Comparison of ENCODE assay signal across 7 cellular contexts in the genomic region with DNA sequence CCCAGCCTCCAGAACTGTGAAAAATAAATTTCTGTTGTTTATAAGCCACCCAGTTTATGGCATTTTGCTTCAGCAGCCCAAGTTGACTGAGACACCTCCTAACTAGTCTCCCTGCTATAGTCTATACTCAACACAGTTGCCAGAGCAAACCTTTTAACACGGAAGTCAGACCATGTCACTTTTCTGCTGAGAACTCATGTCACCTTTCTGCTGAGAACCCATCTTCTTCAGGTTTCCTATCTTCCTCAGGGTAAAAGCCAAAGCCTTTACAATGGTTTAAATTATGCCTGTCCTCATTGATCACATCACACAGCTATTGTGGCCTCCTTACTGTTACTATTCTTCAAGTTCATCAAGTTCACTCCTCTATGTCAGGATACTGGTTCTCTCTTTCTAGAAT.
"Had no signal": no experiment of that assay in that cellular context is flagged by ENCODE, and none has a peak within 500 bp of the region (broad histone marks: within the 10 kb centered on the region; RNA-seq: fewer than 3 reads in every experiment).

No MANE protein-coding gene starts in this region.

- DNase-seq: IMR-90, KBM-7, KG1 had no signal

- H3K4me2 ChIP-seq: KMS-11 had no signal

- ATAC-seq: HepG2 had no signal

- H3K9ac ChIP-seq: KMS-11 had no signal

- H3K27ac ChIP-seq: HL-60, KMS-11 had no signal

- FAIRE-seq: HepG2, HTR-8/SVneo had no signal
